ENCODE assay signal across 9 cellular contexts in genomic region chr11:21933095-21933494, GRCh38.
A peak's percentile ranks its signal among the peaks of the same experiment; 100 is the strongest.
DNase-seq lines count a peak whose midpoint lies in the region; ATAC-seq and TF ChIP-seq lines count a peak whose summit lies in the region.
"Had no signal": no experiment of that assay in that cellular context is flagged by ENCODE, and none has a peak within 500 bp of the region (broad histone marks: within the 10 kb centered on the region; RNA-seq: fewer than 3 reads in every experiment).

No MANE protein-coding gene starts in this region.

- H3K4me1 Mint-ChIP-seq in nephron progenitor cell (peaks cover 8% of the 10 kb centered on the region), immature natural killer cell (no peaks in the 10 kb centered on the region)

- TF ChIP-seq POLR2A in adrenal gland (IDR thresholded peaks at IDR 0.05) = no peak

- no peaks in the 10 kb centered on the region for H4K20me1 ChIP-seq in DND-41 (ENCODE audit: insufficient read depth, low read length)

- no peak overlapping the region for H2AFZ ChIP-seq in DND-41 (ENCODE audit: low read depth, low read length)

- no peaks in the 10 kb centered on the region for H3K27me3 ChIP-seq in DND-41 (ENCODE audit: insufficient read depth, low read length, poor library complexity)
- H3K27me3 ChIP-seq in adrenal gland = no peaks in the 10 kb centered on the region

- H3K27me3 Mint-ChIP-seq in nephron progenitor cell (ENCODE audit: low read depth, poor library complexity) = no peaks in the 10 kb centered on the region
- H3K27me3 Mint-ChIP-seq in immature natural killer cell (ENCODE audit: low read depth in 3 of 3) = peaks cover 0 to 2% (median 0%) of the 10 kb centered on the region in 3 donors

- H3K9ac ChIP-seq in DND-41 (ENCODE audit: low read depth, low read length) = no peak overlapping the region

- no peaks in the 10 kb centered on the region for H3K79me2 ChIP-seq in DND-41 (ENCODE audit: insufficient read depth, low read length)

- in situ Hi-C loops in KBM-7 (cut with MboI; ENCODE audit: low pct_unique_long_range_greater_than_20kb, low sequenced_read_pairs) = no loop called here

- H3K27ac ChIP-seq in DND-41 (ENCODE audit: low read length) (no peak overlapping the region), adrenal gland (no peak overlapping the region), caudate nucleus (ENCODE audit: low read depth, low read length) (no peak overlapping the region)

- H3K4me2 ChIP-seq in DND-41 (ENCODE audit: insufficient read depth, low read length) = no peak overlapping the region

- H3K27ac Mint-ChIP-seq in nephron progenitor cell = no peak overlapping the region
- no peak overlapping the region for H3K27ac Mint-ChIP-seq in immature natural killer cell

- TF ChIP-seq CTCF in DND-41 (IDR thresholded peaks at IDR 0.05; ENCODE audit: borderline replicate concordance, extremely low read depth, low read length, poor library complexity, severe bottlenecking) = peak; percentile 22
- TF ChIP-seq CTCF in HFF-Myc (IDR thresholded peaks at IDR 0.05; ENCODE audit: low read depth, low read length, missing control alignments) = peak; percentile 23
- peak; percentile 34 to 65 (median 36) for TF ChIP-seq CTCF in adrenal gland (IDR thresholded peaks at IDR 0.05)
- TF ChIP-seq CTCF in nephron progenitor cell (IDR thresholded peaks at IDR 0.05) = peak; percentile 52

- intact Hi-C loops in adrenal gland (cut with DNase I) = no loop called here

- no peaks in the 10 kb centered on the region for H3K9me3 ChIP-seq in DND-41 (ENCODE audit: insufficient read depth, low read length, severe bottlenecking)
- no peaks in the 10 kb centered on the region for H3K9me3 ChIP-seq in adrenal gland (replicated peaks in 1 of 3)

- H3K4me3 ChIP-seq in DND-41 (ENCODE audit: low read depth in 1 of 2, low read length in 2 of 2) (no peak overlapping the region), HFF-Myc (replicated peaks; ENCODE audit: low read depth, low read length) (no peak overlapping the region), adrenal gland (no peak overlapping the region)

- H3K36me3 ChIP-seq in DND-41 (ENCODE audit: insufficient read depth, low read length) (no peaks in the 10 kb centered on the region), adrenal gland (replicated peaks in 1 of 2) (no peaks in the 10 kb centered on the region)

- DNase-seq in DND-41 (no peak), HFF-Myc (ENCODE audit: extremely low read depth, low read depth) (no peak), adrenal gland (no peak), nephron progenitor cell (no peak), immature natural killer cell (no peak), caudate nucleus (lab: John Stamatoyannopoulos, UW) (no peak), KBM-7 (no peak)
- DNase-seq: activated effector memory CD4-positive, alpha-beta T cell treated with Interleukin-2 at 50 U/mL for 16 hours; NCI-H187 had no signal

- H3K36me3 Mint-ChIP-seq in nephron progenitor cell (ENCODE audit: low read depth) (no peaks in the 10 kb centered on the region), immature natural killer cell (no peaks in the 10 kb centered on the region)

- H3K4me3 Mint-ChIP-seq in nephron progenitor cell (no peak overlapping the region), immature natural killer cell (no peak overlapping the region)

- 29 to 48% (median 39%) methylated on average over 1 of the region's 1 CpG for WGBS in adrenal gland, 4 donors

- H3K9me3 Mint-ChIP-seq in nephron progenitor cell = no peaks in the 10 kb centered on the region
- peaks cover 1 to 35% (median 6%) of the 10 kb centered on the region in 6 donors for H3K9me3 Mint-ChIP-seq in immature natural killer cell

- H3K4me1 ChIP-seq in DND-41 (ENCODE audit: insufficient read depth, low read length) (no peaks in the 10 kb centered on the region), adrenal gland (replicated peaks in 1 of 2) (no peaks in the 10 kb centered on the region)

- no peak for ATAC-seq in DND-41 (ENCODE audit: insufficient read depth, low read depth)
